26 cellular contexts compared by ENCODE assay signal in genomic region chr1:165497444-165498013, GRCh38. TPM values are rescaled to one million over a fixed set of nuclear protein-coding genes. Genes with fewer than 3 reads are reported as not detected.
DNase-seq lines count a peak whose midpoint lies in the region; ATAC-seq, FAIRE-seq and TF ChIP-seq lines count a peak whose summit lies in the region.
"Had no signal": no experiment of that assay in that cellular context is flagged by ENCODE, and none has a peak within 500 bp of the region (broad histone marks: within the 10 kb centered on the region; RNA-seq: fewer than 3 reads in every experiment).

No MANE protein-coding gene starts in this region.

- H3K4me3 ChIP-seq in HepG2 (replicated peaks in 1 of 3; ENCODE audit: insufficient read depth in 1 of 3, low read depth in 2 of 3, low read length in 3 of 3) (no peak overlapping the region), right lobe of liver (no peak overlapping the region), esophagus muscularis mucosa (no peak overlapping the region), testis (no peak overlapping the region)
- H3K4me3 ChIP-seq: A549; BLaER1 treated with 17β-estradiol and CSF1 and Interleukin-3, amounts not matched to agents 10 nM and 100 nM; GM12878 had no signal

- H3K9me3 ChIP-seq in HepG2 (ENCODE audit: low read length) (no peaks in the 10 kb centered on the region), right lobe of liver (no peaks in the 10 kb centered on the region), esophagus muscularis mucosa (no peaks in the 10 kb centered on the region), testis (no peaks in the 10 kb centered on the region)
- H3K9me3 ChIP-seq: A549; BE2C; BLaER1 treated with 17β-estradiol and CSF1 and Interleukin-3, amounts not matched to agents 10 nM and 100 nM had no signal

- TF ChIP-seq POLR2A in HepG2 (IDR thresholded peaks at IDR 0.05; ENCODE audit: insufficient read depth in 1 of 2, low read depth in 2 of 2, low read length in 2 of 2) (no peak), right lobe of liver (IDR thresholded peaks at IDR 0.05) (no peak), esophagus muscularis mucosa (IDR thresholded peaks at IDR 0.05; ENCODE audit: low read depth) (no peak), testis (IDR thresholded peaks at IDR 0.05) (no peak)

- no peak for TF ChIP-seq CTCF in HepG2 (CRISPR knock-in tag; IDR thresholded peaks at IDR 0.05)
- no peak for TF ChIP-seq CTCF in right lobe of liver (IDR thresholded peaks at IDR 0.05)
- TF ChIP-seq CTCF in esophagus muscularis mucosa (IDR thresholded peaks at IDR 0.05), result no peak
- no peak for TF ChIP-seq CTCF in testis (IDR thresholded peaks at IDR 0.05)

- no peak overlapping the region for H2AFZ ChIP-seq in HepG2 (ENCODE audit: low read length)

- TF ChIP-seq RAD21 in HepG2 (CRISPR knock-in tag; IDR thresholded peaks at IDR 0.05), result no peak

- no peaks in the 10 kb centered on the region for H3K36me3 ChIP-seq in HepG2 (replicated peaks in 1 of 2; ENCODE audit: control insufficient read depth in 1 of 2, insufficient read depth in 2 of 2, low read length in 2 of 2)
- H3K36me3 ChIP-seq in right lobe of liver, result no peaks in the 10 kb centered on the region
- no peaks in the 10 kb centered on the region for H3K36me3 ChIP-seq in esophagus muscularis mucosa
- H3K36me3 ChIP-seq in testis (ENCODE audit: low read depth, missing control alignments), result no peaks in the 10 kb centered on the region
- H3K36me3 ChIP-seq: BE2C; BLaER1 treated with 17β-estradiol and CSF1 and Interleukin-3, amounts not matched to agents 10 nM and 100 nM had no signal

- TF ChIP-seq EP300 in HepG2 (IDR thresholded peaks at IDR 0.05; ENCODE audit: low read depth in 2 of 2, low read length in 2 of 2), result no peak
- no peak for TF ChIP-seq EP300 in HepG2 (CRISPR knock-in tag; IDR thresholded peaks at IDR 0.05; ENCODE audit: borderline replicate concordance)
- TF ChIP-seq EP300 in esophagus muscularis mucosa (IDR thresholded peaks at IDR 0.05), result no peak

- H3K4me2 ChIP-seq in HepG2 (ENCODE audit: low read depth, low read length), result peak overlapping the region; percentile 34
- H3K4me2 ChIP-seq: A549; BLaER1 treated with 17β-estradiol and CSF1 and Interleukin-3, amounts not matched to agents 10 nM and 100 nM had no signal

- H4K20me1 ChIP-seq in HepG2 (ENCODE audit: insufficient read depth, low read length), result no peaks in the 10 kb centered on the region
- H4K20me1 ChIP-seq: BLaER1 treated with 17β-estradiol and CSF1 and Interleukin-3, amounts not matched to agents 10 nM and 100 nM had no signal

- POLR2A ChIA-PET in HepG2 (lab: Yijun Ruan, JAX), result no interaction called here

- H3K4me3 Mint-ChIP-seq in stimulated activated effector memory CD8-positive, alpha-beta T cell treated with anti-CD3 and anti-CD28 coated beads, Interleukin-12 subunit alpha, Interleukin-12 subunit beta, amount 100 ng/mL, for 72 hours, result no peak overlapping the region
- H3K4me3 Mint-ChIP-seq: CD14-positive monocyte; CD4-positive, alpha-beta T cell; CD8-positive, alpha-beta memory T cell had no signal

- no TSS peak for BruUV-seq in HepG2 (replicated peaks; lab: Mats Ljungman, UMichigan)

- ATAC-seq in HepG2 (peak; percentile 71), right lobe of liver (no peak)
- peak; percentile 43 for ATAC-seq in stimulated activated effector memory CD8-positive, alpha-beta T cell treated with anti-CD3 and anti-CD28 coated beads, Interleukin-12 subunit alpha, Interleukin-12 subunit beta, amount 100 ng/mL, for 72 hours
- ATAC-seq: A549, GM12878 had no signal

- H3K79me2 ChIP-seq in HepG2 (ENCODE audit: insufficient read depth, low read length), result no peaks in the 10 kb centered on the region

- H3K9ac ChIP-seq in HepG2 (ENCODE audit: insufficient read depth, low read depth, low read length), result no peak overlapping the region
- H3K9ac ChIP-seq: BLaER1 treated with 17β-estradiol and CSF1 and Interleukin-3, amounts not matched to agents 10 nM and 100 nM had no signal

- intact Hi-C loops in HepG2 (cut with micrococcal nuclease; ENCODE audit: unreplicated experiment) (no loop called here), right lobe of liver (cut with DNase I) (no loop called here), esophagus muscularis mucosa (cut with DNase I) (no loop called here), posterior vena cava (cut with DNase I) (no loop called here), testis (cut with DNase I; ENCODE audit: low total_unique reads) (no loop called here)

- no peaks in the 10 kb centered on the region for H3K36me3 Mint-ChIP-seq in stimulated activated effector memory CD8-positive, alpha-beta T cell treated with anti-CD3 and anti-CD28 coated beads, Interleukin-12 subunit alpha, Interleukin-12 subunit beta, amount 100 ng/mL, for 72 hours
- H3K36me3 Mint-ChIP-seq: CD14-positive monocyte; CD8-positive, alpha-beta memory T cell had no signal

- 5% methylated on average over 4 of the region's 10 CpGs for WGBS in HepG2 (ENCODE audit: low lambda C conversion rate)
- WGBS in right lobe of liver (ENCODE audit: insufficient coverage, low coverage, low lambda C conversion rate, missing lambda C conversion rate), result no CpG with 5 or more reads among the region's 10 CpGs
- WGBS in esophagus muscularis mucosa, result 91% methylated on average over 8 of the region's 10 CpGs
- 92 to 94% methylated on average over 5 to 10 of the region's 10 CpGs for WGBS in testis, 2 donors

- CTCF ChIA-PET in HepG2 (lab: Yijun Ruan, JAX; ENCODE audit: low intra/inter-chr PET ratio, low total read pairs), result no interaction called here

- FAIRE-seq in HepG2 (lab: Jason Lieb, UNC), result no peak
- FAIRE-seq: A549, D721Med, GM12878, GM19239 had no signal

- H3K27ac Mint-ChIP-seq in stimulated activated effector memory CD8-positive, alpha-beta T cell treated with anti-CD3 and anti-CD28 coated beads, Interleukin-12 subunit alpha, Interleukin-12 subunit beta, amount 100 ng/mL, for 72 hours, result no peak overlapping the region
- H3K27ac Mint-ChIP-seq: CD14-positive monocyte; CD4-positive, alpha-beta T cell; CD8-positive, alpha-beta memory T cell had no signal

- H3K4me1 ChIP-seq in HepG2 (ENCODE audit: insufficient read depth, low read length) (peaks cover 18% of the 10 kb centered on the region), right lobe of liver (no peaks in the 10 kb centered on the region), esophagus muscularis mucosa (no peaks in the 10 kb centered on the region), testis (no peaks in the 10 kb centered on the region)
- H3K4me1 ChIP-seq: A549, BE2C had no signal

- DNase-seq in HepG2 (ENCODE audit: low spot score), result no peak
- no peak for DNase-seq in right lobe of liver
- DNase-seq in esophagus muscularis mucosa (ENCODE audit: extremely low spot score), result peak; percentile 84
- DNase-seq in stimulated activated effector memory CD8-positive, alpha-beta T cell treated with anti-CD3 and anti-CD28 coated beads, Interleukin-12 subunit alpha, Interleukin-12 subunit beta, amount 100 ng/mL, for 72 hours (ENCODE audit: low spot score in 2 of 2), result no peak
- no peak for DNase-seq in posterior vena cava (ENCODE audit: low spot score)
- no peak for DNase-seq in SW 1271 (lab: John Stamatoyannopoulos, UW)
- DNase-seq in testis, result no peak
- DNase-seq: 8988T; ACHN; AML-193; BE2C; CD4-positive, alpha-beta T cell; CD8-positive, alpha-beta memory T cell; DMS 273 treated with DMSO at 0.1 percent for 48 hours; DMS79; EL; GDM1; GOT3; H7; HCEC 1CT had no signal

- H3K27me3 ChIP-seq in HepG2 (ENCODE audit: control insufficient read depth in 1 of 2, insufficient read depth in 2 of 2, low read length in 2 of 2) (no peaks in the 10 kb centered on the region), right lobe of liver (no peaks in the 10 kb centered on the region), esophagus muscularis mucosa (peaks cover 0 to 9% (median 0%) of the 10 kb centered on the region in 4 donors), testis (no peaks in the 10 kb centered on the region)
- H3K27me3 ChIP-seq: BLaER1 treated with 17β-estradiol and CSF1 and Interleukin-3, amounts not matched to agents 10 nM and 100 nM had no signal

- H3K27ac ChIP-seq in HepG2 (ENCODE audit: extremely low read length, insufficient read depth, low read length) (no peak overlapping the region), right lobe of liver (no peak overlapping the region), esophagus muscularis mucosa (replicated peaks in 1 of 4) (no peak overlapping the region), testis (no peak overlapping the region)
- H3K27ac ChIP-seq: A549; BLaER1 treated with 17β-estradiol and CSF1 and Interleukin-3, amounts not matched to agents 10 nM and 100 nM had no signal

- peaks cover 5% of the 10 kb centered on the region for H3K4me1 Mint-ChIP-seq in stimulated activated effector memory CD8-positive, alpha-beta T cell treated with anti-CD3 and anti-CD28 coated beads, Interleukin-12 subunit alpha, Interleukin-12 subunit beta, amount 100 ng/mL, for 72 hours
- H3K4me1 Mint-ChIP-seq: CD14-positive monocyte; CD8-positive, alpha-beta memory T cell had no signal

- no peaks in the 10 kb centered on the region for H3K9me3 Mint-ChIP-seq in stimulated activated effector memory CD8-positive, alpha-beta T cell treated with anti-CD3 and anti-CD28 coated beads, Interleukin-12 subunit alpha, Interleukin-12 subunit beta, amount 100 ng/mL, for 72 hours
- H3K9me3 Mint-ChIP-seq: CD14-positive monocyte; CD4-positive, alpha-beta T cell; CD8-positive, alpha-beta memory T cell had no signal

- in situ Hi-C loops in HepG2 (cut with HindIII; ENCODE audit: extremely low pct_ligation_motif_present, low pct_unique_long_range_greater_than_20kb), result no loop called here

RNA-seq across cellular contexts. Expression of gene LRRC52, which starts 46.3 kb away (rescaled TPM):
- total RNA-seq in HepG2 (2016; rRNA removed; fragmentation: Illumina TruSeq; extraction: Trizol) (not detected in 2 replicates), right lobe of liver (not detected), esophagus muscularis mucosa (under 1 TPM in 1 of 4 donors, not detected in 3; 0.17 TPM), posterior vena cava (not detected), testis (1 to 10 TPM; 3.8 TPM)
- total RNA-seq in HepG2 (2016; cell fraction: cytosol; rRNA removed; fragmentation: Illumina TruSeq; extraction: Trizol; ENCODE audit: low read depth), result not detected in 2 replicates
- not detected in 2 replicates for total RNA-seq in HepG2 (2016; cell fraction: insoluble cytoplasmic fraction; rRNA removed; fragmentation: Illumina TruSeq; extraction: Trizol)
- total RNA-seq in HepG2 (2016; cell fraction: membrane; rRNA removed; fragmentation: Illumina TruSeq; extraction: Trizol), result not detected in 2 replicates
- not detected in 2 replicates for total RNA-seq in HepG2 (2016; cell fraction: nucleus; rRNA removed; fragmentation: Illumina TruSeq; extraction: Trizol)
- polyA plus RNA-seq in HepG2 (2011; rRNA removed) (not detected in 2 replicates), testis (ENCODE audit: insufficient read depth, low read depth, low replicate concordance) (29.4 TPM)
- polyA plus RNA-seq in HepG2 (2011; cell fraction: cytosol; rRNA removed), result not detected in 2 replicates
- polyA plus RNA-seq in HepG2 (2011; cell fraction: nucleus; rRNA removed), result not detected in 2 replicates
- polyA plus RNA-seq in HepG2 (2012), result not detected in 2 replicates
- polyA plus RNA-seq in HepG2 (2016; cell fraction: cytosol; fragmentation: Illumina TruSeq; extraction: Trizol; ENCODE audit: low read depth), result not detected in 2 replicates
- not detected in 2 replicates for polyA plus RNA-seq in HepG2 (2016; cell fraction: insoluble cytoplasmic fraction; fragmentation: Illumina TruSeq; extraction: Trizol; ENCODE audit: low read depth)
- not detected in 2 replicates for polyA plus RNA-seq in HepG2 (2016; cell fraction: membrane; fragmentation: Illumina TruSeq; extraction: Trizol; ENCODE audit: low read depth)
- not detected in 2 replicates for polyA plus RNA-seq in HepG2 (2016; cell fraction: nucleus; fragmentation: Illumina TruSeq; extraction: Trizol; ENCODE audit: insufficient read depth, low read depth)
- polyA minus RNA-seq in HepG2 (2011; rRNA and poly(A)+ RNA removed; ENCODE audit: low replicate concordance), result not detected in 2 replicates
- not detected in 2 replicates for polyA minus RNA-seq in HepG2 (2011; cell fraction: cytosol; rRNA and poly(A)+ RNA removed)
- not detected in 2 replicates for polyA minus RNA-seq in HepG2 (2011; cell fraction: nucleus; rRNA and poly(A)+ RNA removed)
- total RNA-seq: CD4-positive, alpha-beta T cell; CD8-positive, alpha-beta memory T cell; GM12878; H7 had no signal
- polyA plus RNA-seq: A549; CD14-positive monocyte; CD8-positive, alpha-beta memory T cell; GM12878 had no signal

RNA-seq across cellular contexts. Expression of gene RXRG, which starts 52.6 kb away (rescaled TPM):
- total RNA-seq in HepG2 (2016; rRNA removed; fragmentation: Illumina TruSeq; extraction: Trizol), result not detected in 2 replicates
- 0.35 TPM in 1 of 2 replicates, not detected in the other for total RNA-seq in HepG2 (2016; cell fraction: cytosol; rRNA removed; fragmentation: Illumina TruSeq; extraction: Trizol; ENCODE audit: low read depth)
- not detected in 2 replicates for total RNA-seq in HepG2 (2016; cell fraction: insoluble cytoplasmic fraction; rRNA removed; fragmentation: Illumina TruSeq; extraction: Trizol)
- total RNA-seq in HepG2 (2016; cell fraction: membrane; rRNA removed; fragmentation: Illumina TruSeq; extraction: Trizol), result 0.21 TPM in 1 of 2 replicates, not detected in the other
- total RNA-seq in HepG2 (2016; cell fraction: nucleus; rRNA removed; fragmentation: Illumina TruSeq; extraction: Trizol), result not detected in 2 replicates
- polyA plus RNA-seq in HepG2 (2011; rRNA removed), result not detected in 2 replicates
- not detected in 2 replicates for polyA plus RNA-seq in HepG2 (2011; cell fraction: cytosol; rRNA removed)
- not detected in 2 replicates for polyA plus RNA-seq in HepG2 (2011; cell fraction: nucleus; rRNA removed)
- not detected in 2 replicates for polyA plus RNA-seq in HepG2 (2012)
- polyA plus RNA-seq in HepG2 (2016; cell fraction: cytosol; fragmentation: Illumina TruSeq; extraction: Trizol; ENCODE audit: low read depth), result 0.07 and 0.10 TPM in 2 replicates
- polyA plus RNA-seq in HepG2 (2016; cell fraction: insoluble cytoplasmic fraction; fragmentation: Illumina TruSeq; extraction: Trizol; ENCODE audit: low read depth), result not detected in 2 replicates
- not detected in 2 replicates for polyA plus RNA-seq in HepG2 (2016; cell fraction: membrane; fragmentation: Illumina TruSeq; extraction: Trizol; ENCODE audit: low read depth)
- polyA plus RNA-seq in HepG2 (2016; cell fraction: nucleus; fragmentation: Illumina TruSeq; extraction: Trizol; ENCODE audit: insufficient read depth, low read depth), result not detected in 2 replicates
- not detected in 2 replicates for polyA minus RNA-seq in HepG2 (2011; rRNA and poly(A)+ RNA removed; ENCODE audit: low replicate concordance)
- polyA minus RNA-seq in HepG2 (2011; cell fraction: cytosol; rRNA and poly(A)+ RNA removed), result not detected in 2 replicates
- polyA minus RNA-seq in HepG2 (2011; cell fraction: nucleus; rRNA and poly(A)+ RNA removed), result not detected in 2 replicates
- under 1 TPM in 2 of 6 experiments, not detected in 4; 0.26 to 0.32 TPM for total RNA-seq in right lobe of liver
- total RNA-seq in esophagus muscularis mucosa, result 1 to 10 TPM; 1.7 to 3.9 (median 2.5) TPM
- under 1 TPM; 0.52 to 0.56 TPM for total RNA-seq in posterior vena cava
- total RNA-seq in testis, result 1 to 10 TPM in 1 of 2 donors, under 1 TPM in 1; 0.24 to 1.1 TPM
- polyA plus RNA-seq in testis (ENCODE audit: insufficient read depth, low read depth, low replicate concordance), result 4.0 TPM
- total RNA-seq: CD4-positive, alpha-beta T cell; CD8-positive, alpha-beta memory T cell; GM12878 had no signal
- polyA plus RNA-seq: A549; CD14-positive monocyte; CD8-positive, alpha-beta memory T cell had no signal

Comparison
In these comparisons a context has a peak if more than half of its experiments do, and no peak if none do; other contexts are left out.
1. ATAC-seq: peak in HepG2 (single experiment) and stimulated activated effector memory CD8-positive, alpha-beta T cell treated with anti-CD3 and anti-CD28 coated beads, Interleukin-12 subunit alpha, Interleukin-12 subunit beta, amount 100 ng/mL, for 72 hours (single experiment); none in right lobe of liver (0 of 4).